In genomic region chr3:13042932-13043275, GRCh38 we compare ENCODE assay signal across 17 cellular contexts. TPM values are rescaled to one million over a fixed set of nuclear protein-coding genes. Genes with fewer than 3 reads are reported as not detected.
DNase-seq lines count a peak whose midpoint lies in the region; ATAC-seq and TF ChIP-seq lines count a peak whose summit lies in the region.
"Had no signal": no experiment of that assay in that cellular context is flagged by ENCODE, and none has a peak within 500 bp of the region (broad histone marks: within the 10 kb centered on the region; RNA-seq: fewer than 3 reads in every experiment).

No MANE protein-coding gene starts in this region.

- H4K20me1 ChIP-seq in neural progenitor cell (ENCODE audit: low read depth), result peaks cover 15% of the 10 kb centered on the region

- no peaks in the 10 kb centered on the region for H3K79me2 ChIP-seq in neural progenitor cell (ENCODE audit: low read depth)

- TF ChIP-seq POLR2A in body of pancreas (IDR thresholded peaks at IDR 0.05), result no peak

- H3K4me1 Mint-ChIP-seq in endodermal cell, result peaks cover 27% of the 10 kb centered on the region
- H3K4me1 Mint-ChIP-seq in neural progenitor cell, result peaks cover 94% of the 10 kb centered on the region

- DNase-seq in ELF-1 (ENCODE audit: low read depth, low spot score) (peak; percentile 74), endodermal cell (no peak), neural progenitor cell (ENCODE audit: low spot score) (peak; percentile 59), CD1c-positive myeloid dendritic cell (ENCODE audit: extremely low spot score) (no peak), cerebellar nuclear complex (lab: John Stamatoyannopoulos, UW) (no peak), body of pancreas (no peak)
- DNase-seq: activated CD4-positive, alpha-beta T cell treated with anti-CD3 and anti-CD28 coated beads for 48 hours; activated naive CD4-positive, alpha-beta T cell treated with anti-CD3 and anti-CD28 coated beads, Interleukin-2, amount 50 U/mL, for 16 hours; CD8-positive, alpha-beta T cell; heart right ventricle; left colon; naive thymus-derived CD8-positive, alpha-beta T cell; NCI-H2107; trophoblast cell had no signal

- no peak overlapping the region for H2AFZ ChIP-seq in neural progenitor cell (replicated peaks)

- H3K4me3 ChIP-seq in endodermal cell (ENCODE audit: low read length) (no peak overlapping the region), neural progenitor cell (no peak overlapping the region), body of pancreas (no peak overlapping the region)
- H3K4me3 ChIP-seq: heart right ventricle had no signal

- H3K36me3 ChIP-seq in KOPT-K1 (ENCODE audit: insufficient read depth, low read length) (no peaks in the 10 kb centered on the region), endodermal cell (ENCODE audit: control insufficient read depth, insufficient read depth, low read length) (no peaks in the 10 kb centered on the region), neural progenitor cell (no peaks in the 10 kb centered on the region), body of pancreas (replicated peaks in 1 of 2; ENCODE audit: insufficient read depth in 1 of 2, low read depth in 2 of 2) (no peaks in the 10 kb centered on the region)
- H3K36me3 ChIP-seq: heart right ventricle had no signal

- peak overlapping the region; percentile 63 for H3K4me2 ChIP-seq in neural progenitor cell

- H3F3A ChIP-seq in neural progenitor cell (ENCODE audit: low read depth), result peaks cover 50% of the 10 kb centered on the region

- H3K27ac Mint-ChIP-seq in endodermal cell (no peak overlapping the region), neural progenitor cell (peak overlapping the region; percentile 93)
- H3K27ac Mint-ChIP-seq: activated T-helper 1 cell treated with anti-CD3 and anti-CD28 coated beads, Interleukin-12 subunit alpha, Interleukin-12 subunit beta, Interleukin-2, Interleukin-4 antibody, amounts not matched to agents 30 ng/mL and 10 ng/mL and 1 ng/mL, durations not matched to agents 14 hours and 24 hours and 36 hours; CD8-positive, alpha-beta T cell had no signal

- TF ChIP-seq CTCF in endodermal cell (conservative IDR thresholded peaks at IDR 0.05) (no peak), neural progenitor cell (IDR thresholded peaks at IDR 0.05) (no peak), body of pancreas (IDR thresholded peaks at IDR 0.05) (no peak)

- no peak overlapping the region for H3K9ac ChIP-seq in endodermal cell (ENCODE audit: extremely low read depth, low read length, poor library complexity, severe bottlenecking)
- no peak overlapping the region for H3K9ac ChIP-seq in neural progenitor cell

- H3K27me3 ChIP-seq in endodermal cell (ENCODE audit: control insufficient read depth, insufficient read depth, low read length, poor library complexity, severe bottlenecking) (no peaks in the 10 kb centered on the region), neural progenitor cell (no peaks in the 10 kb centered on the region), body of pancreas (no peaks in the 10 kb centered on the region)
- H3K27me3 ChIP-seq: heart right ventricle had no signal

- H3K27ac ChIP-seq in KOPT-K1 (ENCODE audit: low read depth, low read length, poor library complexity, severe bottlenecking) (peak overlapping the region; percentile 88), endodermal cell (ENCODE audit: low read depth, low read length) (peak overlapping the region; percentile 99), neural progenitor cell (no peak overlapping the region), body of pancreas (no peak overlapping the region)
- H3K27ac ChIP-seq: heart right ventricle had no signal

- WGBS in endodermal cell (ENCODE audit: insufficient coverage in 1 of 2, insufficient read length in 1 of 2), 2 experiments, result 85 to 88% methylated on average over 13 to 15 of the region's 15 CpGs
- WGBS in body of pancreas, 2 donors, result 78 to 88% methylated on average over 3 to 15 of the region's 15 CpGs

- no peak for ATAC-seq in body of pancreas
- ATAC-seq: CD8-positive, alpha-beta T cell; heart right ventricle; left colon; naive thymus-derived CD8-positive, alpha-beta T cell had no signal

- no peaks in the 10 kb centered on the region for H3K27me3 Mint-ChIP-seq in endodermal cell (ENCODE audit: insufficient read depth)
- H3K27me3 Mint-ChIP-seq in neural progenitor cell (ENCODE audit: insufficient read depth, low read depth), result peaks cover 9% of the 10 kb centered on the region
- H3K27me3 Mint-ChIP-seq: IgD-negative memory B cell; naive thymus-derived CD8-positive, alpha-beta T cell had no signal

- H3K9me3 ChIP-seq in KOPT-K1 (ENCODE audit: insufficient read depth, low read length, poor library complexity, severe bottlenecking) (no peaks in the 10 kb centered on the region), endodermal cell (ENCODE audit: control insufficient read depth, low read length) (no peaks in the 10 kb centered on the region), neural progenitor cell (ENCODE audit: low read depth) (no peaks in the 10 kb centered on the region), body of pancreas (no peaks in the 10 kb centered on the region)
- H3K9me3 ChIP-seq: heart right ventricle had no signal

- H3K4me1 ChIP-seq in endodermal cell (ENCODE audit: control insufficient read depth, insufficient read depth, low read length), result peaks cover 12% of the 10 kb centered on the region
- peaks cover 81% of the 10 kb centered on the region for H3K4me1 ChIP-seq in neural progenitor cell
- H3K4me1 ChIP-seq in body of pancreas, result no peaks in the 10 kb centered on the region

- intact Hi-C loops in body of pancreas (cut with DNase I), result no loop called here

- no peaks in the 10 kb centered on the region for H3K9me3 Mint-ChIP-seq in endodermal cell
- no peaks in the 10 kb centered on the region for H3K9me3 Mint-ChIP-seq in neural progenitor cell
- H3K9me3 Mint-ChIP-seq: activated T-helper 1 cell treated with anti-CD3 and anti-CD28 coated beads, Interleukin-12 subunit alpha, Interleukin-12 subunit beta, Interleukin-2, Interleukin-4 antibody, amounts not matched to agents 30 ng/mL and 10 ng/mL and 1 ng/mL, durations not matched to agents 14 hours and 24 hours and 36 hours; CD8-positive, alpha-beta T cell; IgD-negative memory B cell; naive thymus-derived CD8-positive, alpha-beta T cell had no signal

- H3K4me3 Mint-ChIP-seq in endodermal cell, result no peak overlapping the region
- H3K4me3 Mint-ChIP-seq in neural progenitor cell, result peak overlapping the region; percentile 74
- H3K4me3 Mint-ChIP-seq: activated T-helper 1 cell treated with anti-CD3 and anti-CD28 coated beads, Interleukin-12 subunit alpha, Interleukin-12 subunit beta, Interleukin-2, Interleukin-4 antibody, amounts not matched to agents 30 ng/mL and 10 ng/mL and 1 ng/mL, durations not matched to agents 14 hours and 24 hours and 36 hours; CD8-positive, alpha-beta T cell; IgD-negative memory B cell; naive thymus-derived CD8-positive, alpha-beta T cell had no signal

- no peaks in the 10 kb centered on the region for H3K36me3 Mint-ChIP-seq in endodermal cell (ENCODE audit: low read depth)
- no peaks in the 10 kb centered on the region for H3K36me3 Mint-ChIP-seq in neural progenitor cell
- H3K36me3 Mint-ChIP-seq: CD8-positive, alpha-beta T cell; IgD-negative memory B cell; naive thymus-derived CD8-positive, alpha-beta T cell had no signal

RNA-seq across cellular contexts. Expression of gene IQSEC1, which starts 30.3 kb away (rescaled TPM):
- total RNA-seq in endodermal cell (10 to 100 TPM; 22.7 to 24.5 TPM), neural progenitor cell (ENCODE audit: low replicate concordance) (8.9 and 19.7 TPM in 2 replicates), body of pancreas (10 to 100 TPM; 29.6 to 42.2 TPM)
- 39.0 TPM for polyA plus RNA-seq in endodermal cell (2013, experiment 1 of 2)
- polyA plus RNA-seq in endodermal cell (2013, experiment 2 of 2), result 38.9 TPM

Comparison
In these comparisons a context has a peak if more than half of its experiments do, and no peak if none do; other contexts are left out.
1. DNase-seq: peak in ELF-1 (single experiment) and neural progenitor cell (single experiment); none in endodermal cell (single experiment), CD1c-positive myeloid dendritic cell (single experiment), cerebellar nuclear complex (0 of 2) and body of pancreas (0 of 4).
2. H3K27ac ChIP-seq: peak in KOPT-K1 (single experiment) and endodermal cell (single experiment); none in neural progenitor cell (single experiment) and body of pancreas (0 of 4).